8 cellular contexts compared by ENCODE assay signal in genomic region chr22:46054878-46055158, GRCh38.
DNase-seq lines count a peak whose midpoint lies in the region; ATAC-seq and TF ChIP-seq lines count a peak whose summit lies in the region.

No MANE protein-coding gene starts in this region.

- H3K9me1 ChIP-seq in IMR-90 (ENCODE audit: insufficient read depth, low read length): peaks cover 7% of the 10 kb centered on the region; the same call in 1 of the 2 replicates

- H3K4me1 Mint-ChIP-seq in MCF 10A (ENCODE audit: insufficient read depth, unreplicated experiment): peaks cover 32% of the 10 kb centered on the region

- peak overlapping the region; percentile 32 for H2BK5ac ChIP-seq in IMR-90 (ENCODE audit: low read depth, low read length, poor library complexity, severe bottlenecking)

- intact Hi-C loops in IMR-90 (cut with micrococcal nuclease) (loop anchor here (2.0 kb wide), 1 partner anchor 14 kb away; no protein-coding TSS in a partner anchor), MCF 10A (cut with micrococcal nuclease) (no loop called here)

- peak overlapping the region; percentile 83 for H2AFZ ChIP-seq in IMR-90 (replicated peaks; ENCODE audit: low read length, poor library complexity)

- peak overlapping the region; percentile 90 for H4K5ac ChIP-seq in IMR-90 (ENCODE audit: low read depth, low read length)

- WGBS in IMR-90 (ENCODE audit: extremely low coverage in 2 of 2, insufficient read length in 1 of 2), 2 experiments: no CpG with 5 or more reads among the region's 5 CpGs

- H3K79me1 ChIP-seq in IMR-90 (ENCODE audit: low read depth in 1 of 2, low read length in 2 of 2): peaks cover 41 to 77% of the 10 kb centered on the region in 2 experiments

- H3K4me3 Mint-ChIP-seq in MCF 10A (ENCODE audit: unreplicated experiment): peak overlapping the region; percentile 81

- no peak for TF ChIP-seq CTCF in IMR-90 (conservative IDR thresholded peaks at IDR 0.05; ENCODE audit: low read depth, low read length)
- no peak for TF ChIP-seq CTCF in MCF 10A (IDR thresholded peaks at IDR 0.05; ENCODE audit: unreplicated experiment)

- no peaks in the 10 kb centered on the region for H3K9me3 Mint-ChIP-seq in MCF 10A (ENCODE audit: unreplicated experiment)

- peak overlapping the region; percentile 98 for H3K27ac Mint-ChIP-seq in MCF 10A (ENCODE audit: low read depth, unreplicated experiment)

- no peaks in the 10 kb centered on the region for H3K27me3 Mint-ChIP-seq in MCF 10A (ENCODE audit: insufficient read depth, unreplicated experiment)

- H3K4me1 ChIP-seq in IMR-90 (ENCODE audit: control insufficient read depth, insufficient read depth, low read length) (peaks cover 26% of the 10 kb centered on the region), mucosa of rectum (ENCODE audit: control insufficient read depth in 2 of 2, insufficient read depth in 2 of 2, low read length in 2 of 2) (peaks cover 54 to 59% of the 10 kb centered on the region in 2 donors)

- H3K27me3 ChIP-seq in IMR-90 (ENCODE audit: control insufficient read depth, insufficient read depth, low read length): no peaks in the 10 kb centered on the region
- H3K27me3 ChIP-seq in mucosa of rectum (ENCODE audit: control insufficient read depth in 2 of 2, insufficient read depth in 2 of 2, low read length in 2 of 2): no peaks in the 10 kb centered on the region

- H3K36me3 Mint-ChIP-seq in MCF 10A (ENCODE audit: insufficient read depth, unreplicated experiment): peaks cover 36% of the 10 kb centered on the region

- H3K4ac ChIP-seq in IMR-90 (ENCODE audit: low read depth, low read length): peak overlapping the region; percentile 89

- no peak overlapping the region; the same call in 1 of the 2 replicates for H3K56ac ChIP-seq in IMR-90 (ENCODE audit: extremely low read depth, insufficient read depth, low read length)

- dilution Hi-C loops in IMR-90 (cut with HindIII; ENCODE audit: low sequenced_read_pairs, unreplicated experiment): no loop called here

- H3K9me3 ChIP-seq in IMR-90 (ENCODE audit: control insufficient read depth, insufficient read depth, low read length) (no peaks in the 10 kb centered on the region), mucosa of rectum (ENCODE audit: control insufficient read depth in 2 of 2, low read length in 2 of 2) (no peaks in the 10 kb centered on the region)

- H3K9ac ChIP-seq in IMR-90 (ENCODE audit: low read depth, low read length): peak overlapping the region; percentile 72
- H3K9ac ChIP-seq in mucosa of rectum (ENCODE audit: low read depth in 1 of 2, low read length in 2 of 2): peak overlapping the region; percentile 74 to 83

- peak overlapping the region; percentile 91 for H3K4me2 ChIP-seq in IMR-90 (ENCODE audit: low read depth, low read length)

- no peak for TF ChIP-seq RAD21 in IMR-90 (IDR thresholded peaks at IDR 0.05; ENCODE audit: low read length)

- H2BK15ac ChIP-seq in IMR-90 (ENCODE audit: low read depth, low read length): peak overlapping the region; percentile 16; the same call in 1 of the 3 replicates

- H3K27ac ChIP-seq in IMR-90 (ENCODE audit: insufficient read depth, low read length) (peak overlapping the region; percentile 47; the same call in 1 of the 2 replicates), mucosa of rectum (ENCODE audit: low read depth in 2 of 2, low read length in 2 of 2) (peak overlapping the region; percentile 95 to 98)

- H2AK5ac ChIP-seq in IMR-90 (ENCODE audit: low read depth, low read length): peak overlapping the region; percentile 97

- no peaks in the 10 kb centered on the region for H4K20me1 ChIP-seq in IMR-90 (ENCODE audit: insufficient read depth, low read length)

- H3K4me3 ChIP-seq in IMR-90 (ENCODE audit: insufficient read depth, low read depth, low read length) (peak overlapping the region; percentile 44; the same call in 1 of the 2 replicates), mucosa of rectum (ENCODE audit: low read length in 2 of 2) (peak overlapping the region; percentile 78)

- peak overlapping the region; percentile 82 for H4K91ac ChIP-seq in IMR-90 (ENCODE audit: insufficient read depth, low read depth, low read length)

- peak overlapping the region; percentile 32; the same call in 1 of the 2 replicates for H2BK120ac ChIP-seq in IMR-90 (ENCODE audit: low read depth, low read length)

- POLR2A ChIA-PET in IMR-90 (lab: Charles Lee; ENCODE audit: unreplicated experiment): no interaction called here
- POLR2A ChIA-PET in MCF 10A (lab: Yijun Ruan, JAX): interaction anchor here (1.1 to 25.5 kb wide), 10 partner anchors 11 to 585 kb away, joined by 3 to 1278 read pairs (median 144); no protein-coding TSS in a partner anchor

- CTCF ChIA-PET in IMR-90 (lab: Yijun Ruan, JAX): interaction anchor here (2.1 kb wide), 1 partner anchor 49 kb away, joined by 7 read pairs; no protein-coding TSS in a partner anchor
- CTCF ChIA-PET in MCF 10A (lab: Yijun Ruan, JAX): interaction anchor here (1.8 to 6.9 kb wide), 2 partner anchors 21 to 47 kb away, joined by 6 to 47 read pairs; no protein-coding TSS in a partner anchor

- peak overlapping the region; percentile 86 to 87; a peak in 3 of 4 replicates for H4K8ac ChIP-seq in IMR-90 (ENCODE audit: low read depth in 2 of 2, low read length in 2 of 2)

- peaks cover 5% of the 10 kb centered on the region; the same call in 1 of the 2 replicates for H3K36me3 ChIP-seq in IMR-90 (ENCODE audit: control insufficient read depth, insufficient read depth, low read length)
- H3K36me3 ChIP-seq in mucosa of rectum (ENCODE audit: control insufficient read depth in 2 of 2, insufficient read depth in 2 of 2, low read length in 2 of 2): peaks cover 2 to 10% of the 10 kb centered on the region in 2 donors

- in situ Hi-C loops in IMR-90 (cut with MboI; ENCODE audit: low sequenced_read_pairs): no loop called here

- H3K18ac ChIP-seq in IMR-90 (ENCODE audit: low read depth, low read length): no peak overlapping the region

- no peak overlapping the region for H2BK20ac ChIP-seq in IMR-90 (ENCODE audit: low read depth, low read length)

- BruUV-seq in IMR-90 (replicated peaks; lab: Mats Ljungman, UMichigan) (no TSS peak), MCF 10A (replicated peaks; lab: Mats Ljungman, UMichigan) (no TSS peak)

- ATAC-seq in IMR-90 (ENCODE audit: low read depth) (no peak), GM21717 (IDR thresholded peaks at IDR 0.05; ENCODE audit: unreplicated experiment) (no peak), HG02588 (IDR thresholded peaks at IDR 0.05; ENCODE audit: unreplicated experiment) (no peak)

- H3K14ac ChIP-seq in IMR-90 (replicated peaks; ENCODE audit: low read depth, low read length): peak overlapping the region; percentile 91

- H2AK9ac ChIP-seq in IMR-90 (replicated peaks; ENCODE audit: low read depth, low read length, poor library complexity): peak overlapping the region; percentile 99

- TF ChIP-seq POLR2A in IMR-90 (IDR thresholded peaks at IDR 0.05; ENCODE audit: low read depth, low read length): no peak

- H3K23ac ChIP-seq in IMR-90 (ENCODE audit: low read depth, low read length): peak overlapping the region; percentile 76

- peak; percentile 3 for DNase-seq in A172 (ENCODE audit: low spot score)
- no peak for DNase-seq in IMR-90
- DNase-seq in MCF 10A (ENCODE audit: unreplicated experiment): peak; percentile 60
- no peak for DNase-seq in stimulated activated CD4-positive, alpha-beta T cell treated with anti-CD3 and anti-CD28 coated beads, Interleukin-2, amount 100 ng/mL, for 24 hours
- no peak for DNase-seq in SKM-1 treated with dmso at 0.1 percent for 144 hours (lab: John Stamatoyannopoulos, UW; ENCODE audit: unreplicated experiment)

TF ChIP-seq in IMR-90, 13 proteins besides CTCF, POLR2A, EP300 and RAD21:
- TF ChIP-seq ELK1 (IDR thresholded peaks at IDR 0.05; ENCODE audit: borderline replicate concordance, low read depth, low read length): no peak
- no peak for TF ChIP-seq RCOR1 (IDR thresholded peaks at IDR 0.05; ENCODE audit: insufficient replicate concordance, low read length)
- TF ChIP-seq CEBPB (IDR thresholded peaks at IDR 0.05; ENCODE audit: low read depth, low read length): no peak
- TF ChIP-seq BHLHE40 (IDR thresholded peaks at IDR 0.05; ENCODE audit: low read depth, low read length): no peak
- no peak for TF ChIP-seq RFX5 (IDR thresholded peaks at IDR 0.05; ENCODE audit: low read depth, low read length)
- TF ChIP-seq NFE2L2 (IDR thresholded peaks at IDR 0.05; ENCODE audit: low read depth, low read length): no peak

Comparison
In these comparisons a context has a peak if more than half of its experiments do, and no peak if none do; other contexts are left out.
1. DNase-seq: peak in A172 (single experiment) and MCF 10A (single experiment); none in IMR-90 (single experiment), stimulated activated CD4-positive, alpha-beta T cell treated with anti-CD3 and anti-CD28 coated beads, Interleukin-2, amount 100 ng/mL, for 24 hours (0 of 2) and SKM-1 treated with dmso at 0.1 percent for 144 hours (single experiment).